In the genomic region with DNA sequence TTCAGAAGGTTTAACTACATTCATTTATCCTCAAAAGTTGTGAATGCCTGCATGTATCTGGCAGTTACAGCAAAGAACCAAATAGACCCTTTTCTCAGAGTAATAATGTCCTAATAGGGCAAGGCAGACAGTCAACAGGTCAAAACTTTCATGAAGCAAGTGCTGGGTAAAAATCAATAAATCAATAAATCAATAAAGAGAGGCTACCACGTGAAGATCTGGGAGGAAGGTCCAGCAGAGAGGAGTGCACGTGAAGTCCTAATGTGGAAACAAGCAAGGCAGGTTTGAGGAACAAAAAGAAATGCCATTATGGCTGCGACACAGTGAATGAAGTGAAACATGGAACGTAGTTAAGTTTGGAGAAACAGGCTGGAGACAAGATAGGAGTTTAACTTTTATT, we compare ENCODE assay signal across 10 cellular contexts. TPM values are rescaled to one million over a fixed set of nuclear protein-coding genes. Genes with fewer than 3 reads are reported as not detected.
"Had no signal": no experiment of that assay in that cellular context is flagged by ENCODE, and none has a peak within 500 bp of the region (broad histone marks: within the 10 kb centered on the region; RNA-seq: fewer than 3 reads in every experiment).

No MANE protein-coding gene starts in this region.

- H3K9ac ChIP-seq: KMS-11 had no signal

- H3K4me2 ChIP-seq: KMS-11 had no signal

- DNase-seq: IMR-90, KBM-7, KG1 had no signal

- H3K4me3 ChIP-seq: K562 had no signal

- FAIRE-seq: HTR-8/SVneo, K562 had no signal

- ATAC-seq: K562 had no signal

- H3K27ac ChIP-seq: HL-60, KMS-11 had no signal

RNA-seq across cellular contexts. Expression of gene C6orf118, which starts 36.3 kb away (rescaled TPM):
- total RNA-seq: HT-29, HT1080, IMR-90, K562 had no signal
- polyA plus RNA-seq: IgD-negative memory B cell, IMR-90, K562 had no signal
